Comparison of ENCODE assay signal across 8 cellular contexts in the genomic region with DNA sequence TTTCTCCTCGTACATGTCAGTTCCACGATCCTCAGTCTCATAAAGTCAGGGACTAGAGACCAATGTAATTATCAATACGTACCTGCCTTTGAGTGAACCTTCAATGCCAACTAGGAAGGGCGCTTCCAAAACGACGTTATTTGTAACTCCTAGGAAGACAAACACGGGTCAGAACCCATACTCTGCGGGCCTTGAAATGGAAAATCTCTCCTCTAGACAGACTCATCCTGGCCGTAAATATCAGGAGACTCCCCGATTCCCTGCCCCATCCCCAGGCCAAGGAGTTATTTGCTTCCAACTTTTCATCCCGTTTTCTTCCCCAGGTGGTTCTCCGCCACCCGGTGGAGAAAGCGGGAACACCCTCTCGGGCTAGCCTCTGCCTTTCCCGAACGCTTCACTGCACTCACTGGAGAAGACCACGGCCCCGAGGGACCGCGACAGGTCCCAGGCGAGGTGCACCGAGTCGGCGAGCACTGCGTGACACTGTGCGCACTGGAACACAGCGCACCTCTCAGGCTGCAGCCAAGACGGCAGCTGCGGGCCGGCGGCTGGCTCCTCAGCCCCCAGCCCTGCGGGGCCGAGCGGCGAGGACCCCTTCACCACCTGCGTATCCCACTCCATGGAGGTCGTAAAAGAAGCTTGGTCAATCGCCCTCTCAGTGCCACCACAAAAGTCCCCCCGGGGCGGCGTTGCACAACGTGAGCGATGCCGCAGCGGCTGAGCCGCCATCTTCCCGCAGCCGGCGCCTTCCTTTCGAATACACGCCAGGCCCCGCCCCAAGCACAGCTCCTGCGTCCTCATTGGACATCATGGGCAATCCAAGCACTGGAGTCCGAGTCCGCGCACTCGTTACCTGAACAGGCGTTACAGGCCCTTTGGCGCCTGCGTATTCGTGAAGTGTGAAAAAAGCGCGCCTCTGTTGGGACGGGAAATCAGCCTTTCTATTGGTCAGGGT. TPM values are rescaled to one million over a fixed set of nuclear protein-coding genes. Genes with fewer than 3 reads are reported as not detected.
DNase-seq lines count a peak whose midpoint lies in the region; TF ChIP-seq lines count a peak whose summit lies in the region.

A gene (minus strand): TSS at position 759 of the 955 bp plus-strand sequence. CDS start 30 bp downstream, at position 729.

- peaks cover 11% of the 10 kb centered on the region; the same call in 1 of the 2 replicates for H3K36me3 Mint-ChIP-seq in HFFc6 (ENCODE audit: low read depth)
- peaks cover 37% of the 10 kb centered on the region for H3K36me3 Mint-ChIP-seq in activated naive CD4-positive, alpha-beta T cell treated with anti-CD3 and anti-CD28 coated beads, Interleukin-2, amount 10 ng/mL, durations not matched to agents 7 days and 5 days

- intact Hi-C loops in thyroid gland (cut with DNase I) = loop anchor here (5.0 to 10.0 kb wide), 2 partner anchors 45 to 97 kb away; a partner anchor contains a TSS

- peak within 1 kb of the TSS; percentile 97 for H3K4me2 ChIP-seq in osteoblast (ENCODE audit: insufficient read depth, low read length)

- no peaks in the 10 kb centered on the region; the same call in 1 of the 2 replicates for H3K9me3 Mint-ChIP-seq in HFFc6
- no peaks in the 10 kb centered on the region for H3K9me3 Mint-ChIP-seq in activated naive CD4-positive, alpha-beta T cell treated with anti-CD3 and anti-CD28 coated beads, Interleukin-2, amount 10 ng/mL, durations not matched to agents 7 days and 5 days

- H3K27me3 ChIP-seq in osteoblast (ENCODE audit: insufficient read depth, low read length) (no peaks in the 10 kb centered on the region), thyroid gland (no peaks in the 10 kb centered on the region)

- 1% methylated on average over 49 to 61 of the region's 65 CpGs for WGBS in thyroid gland, 2 donors

- H3K4me3 Mint-ChIP-seq in HFFc6 = peak within 1 kb of the TSS; percentile 99
- H3K4me3 Mint-ChIP-seq in activated naive CD4-positive, alpha-beta T cell treated with anti-CD3 and anti-CD28 coated beads, Interleukin-2, amount 10 ng/mL, durations not matched to agents 7 days and 5 days = peak within 1 kb of the TSS; percentile 93

- peak within 1 kb of the TSS; percentile 99 for H3K9ac ChIP-seq in SK-N-MC (ENCODE audit: insufficient read length)

- H3K27ac ChIP-seq in SK-N-MC = peak within 1 kb of the TSS; percentile 93
- peak within 1 kb of the TSS; percentile 68 for H3K27ac ChIP-seq in osteoblast (ENCODE audit: low read depth, low read length)
- H3K27ac ChIP-seq in thyroid gland = no peak within 1 kb of the TSS

- CTCF ChIA-PET in activated naive CD4-positive, alpha-beta T cell treated with anti-CD3 and anti-CD28 coated beads, Interleukin-2, amount 10 ng/mL, durations not matched to agents 7 days and 5 days (lab: Charles Lee) = interaction anchor here (0.7 to 1.4 kb wide), 4 partner anchors 9 to 101 kb away, joined by 3 to 5 read pairs (median 4); a partner anchor contains a TSS

- H3K4me1 Mint-ChIP-seq in HFFc6 (ENCODE audit: low read depth) = peaks cover 27% of the 10 kb centered on the region
- peaks cover 35% of the 10 kb centered on the region for H3K4me1 Mint-ChIP-seq in activated naive CD4-positive, alpha-beta T cell treated with anti-CD3 and anti-CD28 coated beads, Interleukin-2, amount 10 ng/mL, durations not matched to agents 7 days and 5 days

- no peaks in the 10 kb centered on the region for H3K9me3 ChIP-seq in SK-N-MC (ENCODE audit: low read depth, low read length)
- H3K9me3 ChIP-seq in osteoblast (ENCODE audit: low read depth, low read length) = no peaks in the 10 kb centered on the region
- no peaks in the 10 kb centered on the region for H3K9me3 ChIP-seq in thyroid gland

- TF ChIP-seq CTCF in HFFc6 (IDR thresholded peaks at IDR 0.05) = peak; percentile 84
- TF ChIP-seq CTCF in osteoblast (IDR thresholded peaks at IDR 0.05; ENCODE audit: extremely low read depth, low read depth, low read length) = peak; percentile 80
- TF ChIP-seq CTCF in thyroid gland (IDR thresholded peaks at IDR 0.05) = peak; percentile 50 to 74 (median 70)

- H3K4me3 ChIP-seq in GM08714 (ENCODE audit: low read length) (peak within 1 kb of the TSS; percentile 91), SK-N-MC (peak within 1 kb of the TSS; percentile 98), osteoblast (ENCODE audit: insufficient read depth, low read length) (peak within 1 kb of the TSS; percentile 94), thyroid gland (replicated peaks in 1 of 3) (peak within 1 kb of the TSS; percentile 38 to 89 (median 42))

- H3K4me1 ChIP-seq in osteoblast (ENCODE audit: insufficient read depth, low read length) = peaks cover 8% of the 10 kb centered on the region
- peaks cover 6 to 17% of the 10 kb centered on the region in 2 donors for H3K4me1 ChIP-seq in thyroid gland

- H3K36me3 ChIP-seq in SK-N-MC (ENCODE audit: insufficient read depth, low read length) (peaks cover 8% of the 10 kb centered on the region), osteoblast (ENCODE audit: insufficient read depth, low read length) (no peaks in the 10 kb centered on the region), thyroid gland (no peaks in the 10 kb centered on the region)

- peak within 1 kb of the TSS; percentile 95 for H2AFZ ChIP-seq in osteoblast (ENCODE audit: low read length)

- peak; percentile 100 for DNase-seq in HFFc6
- peak; percentile 100 for DNase-seq in NAMALWA (ENCODE audit: low spot score)
- DNase-seq in SK-N-MC (ENCODE audit: low read depth, low spot score) = peak; percentile 99
- peak; percentile 99 for DNase-seq in activated naive CD4-positive, alpha-beta T cell treated with anti-CD3 and anti-CD28 coated beads, Interleukin-2, amount 10 ng/mL, durations not matched to agents 7 days and 5 days
- DNase-seq in glomerular endothelial cell (ENCODE audit: extremely low read depth, low read depth, low spot score) = peak; percentile 99
- peak; percentile 99 for DNase-seq in osteoblast (ENCODE audit: insufficient read length, low spot score, missing footprints)
- peak; percentile 99 for DNase-seq in thyroid gland

- peak within 1 kb of the TSS; percentile 98 for H3K27ac Mint-ChIP-seq in HFFc6
- H3K27ac Mint-ChIP-seq in activated naive CD4-positive, alpha-beta T cell treated with anti-CD3 and anti-CD28 coated beads, Interleukin-2, amount 10 ng/mL, durations not matched to agents 7 days and 5 days = peak within 1 kb of the TSS; percentile 94

- peaks cover 33% of the 10 kb centered on the region for H3K79me2 ChIP-seq in osteoblast (ENCODE audit: insufficient read depth, low read length)

- no peaks in the 10 kb centered on the region for H4K20me1 ChIP-seq in osteoblast (ENCODE audit: insufficient read depth, low read length)

- peaks cover 6% of the 10 kb centered on the region; the same call in 1 of the 2 replicates for H3K27me3 Mint-ChIP-seq in HFFc6 (ENCODE audit: insufficient read depth)
- H3K27me3 Mint-ChIP-seq in activated naive CD4-positive, alpha-beta T cell treated with anti-CD3 and anti-CD28 coated beads, Interleukin-2, amount 10 ng/mL, durations not matched to agents 7 days and 5 days = peaks cover 4% of the 10 kb centered on the region

- TF ChIP-seq POLR2A in thyroid gland (IDR thresholded peaks at IDR 0.05) = no peak

RNA-seq across cellular contexts. Expression of the gene that starts here (rescaled TPM):
- 1 to 10 TPM; 4.1 to 8.0 (median 7.1) TPM for total RNA-seq in HFFc6 (2021; fragmentation: NEBNext Ultra II Directional; extraction: Animal tissue kit (Norgen Biotek cat#: 25700))
- total RNA-seq in glomerular endothelial cell (2.5 and 2.9 TPM in 2 replicates), osteoblast (0.72 and 0.88 TPM in 2 replicates), thyroid gland (1 to 10 TPM in 1 of 4 donors, under 1 TPM in 1, not detected in 2; 0.78 to 1.6 TPM)

Comparison
In these comparisons a context has a peak if more than half of its experiments do, and no peak if none do; other contexts are left out.
1. Peak in DNase-seq, H3K4me3 ChIP-seq, H3K27ac ChIP-seq and H3K4me2 ChIP-seq in osteoblast; RNA of the gene not detected or under 1 TPM.
2. H3K4me3 ChIP-seq: peak in every context shown above with its lines; median percentile 98 in SK-N-MC; 94 in osteoblast; 91 in GM08714; 42 in thyroid gland.